In the genomic region with DNA sequence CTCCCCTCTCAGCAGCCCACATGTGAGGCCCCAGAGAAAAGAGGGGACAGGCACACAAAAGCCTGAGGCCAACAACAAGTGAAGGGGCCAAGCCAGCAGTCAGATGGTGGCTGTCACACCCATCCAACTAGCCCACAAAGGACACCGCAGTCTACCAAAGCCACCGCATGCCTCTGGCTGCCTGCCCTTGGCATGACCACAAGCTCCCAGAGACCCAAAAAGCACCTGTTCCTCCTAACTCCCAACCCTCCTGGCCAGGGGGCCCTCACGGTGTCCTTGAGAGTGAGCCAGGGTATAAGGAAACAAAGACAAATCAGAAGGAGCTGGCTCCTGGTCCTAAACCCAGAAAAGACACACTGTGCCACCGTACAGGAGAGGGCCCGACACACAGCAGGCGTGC, we compare ENCODE assay signal across 1 cellular context.
TF ChIP-seq lines count a peak whose summit lies in the region.

No MANE protein-coding gene starts in this region.

TF ChIP-seq in IMR-90, 13 proteins besides CTCF, POLR2A, EP300 and RAD21 (continued from another document):
- TF ChIP-seq RCOR1 (IDR thresholded peaks at IDR 0.05; ENCODE audit: insufficient replicate concordance, low read length) = no peak
- TF ChIP-seq SMC3 (IDR thresholded peaks at IDR 0.05; ENCODE audit: low read depth, low read length) = no peak
- no peak for TF ChIP-seq MAZ (IDR thresholded peaks at IDR 0.05; ENCODE audit: borderline replicate concordance, low read depth, low read length)
- TF ChIP-seq, protein P1, sequence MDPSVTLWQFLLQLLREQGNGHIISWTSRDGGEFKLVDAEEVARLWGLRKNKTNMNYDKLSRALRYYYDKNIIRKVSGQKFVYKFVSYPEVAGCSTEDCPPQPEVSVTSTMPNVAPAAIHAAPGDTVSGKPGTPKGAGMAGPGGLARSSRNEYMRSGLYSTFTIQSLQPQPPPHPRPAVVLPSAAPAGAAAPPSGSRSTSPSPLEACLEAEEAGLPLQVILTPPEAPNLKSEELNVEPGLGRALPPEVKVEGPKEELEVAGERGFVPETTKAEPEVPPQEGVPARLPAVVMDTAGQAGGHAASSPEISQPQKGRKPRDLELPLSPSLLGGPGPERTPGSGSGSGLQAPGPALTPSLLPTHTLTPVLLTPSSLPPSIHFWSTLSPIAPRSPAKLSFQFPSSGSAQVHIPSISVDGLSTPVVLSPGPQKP (IDR thresholded peaks at IDR 0.05; ENCODE audit: borderline replicate concordance, low read depth, low read length) = no peak
